36 cellular contexts compared by ENCODE assay signal in genomic region chr13:113016526-113017295, GRCh38. TPM values are rescaled to one million over a fixed set of nuclear protein-coding genes. Genes with fewer than 3 reads are reported as not detected.
"Had no signal": no experiment of that assay in that cellular context is flagged by ENCODE, and none has a peak within 500 bp of the region (broad histone marks: within the 10 kb centered on the region; RNA-seq: fewer than 3 reads in every experiment).

No MANE protein-coding gene starts in this region.

- H3K27ac ChIP-seq: adrenal gland, breast epithelium, cardiac muscle cell, colonic mucosa, epithelial cell of prostate, gastroesophageal sphincter, WERI-Rb-1 had no signal

- DNase-seq: activated B cell treated with CpG ODN at 0.5 μM for 24 hours; activated CD4-positive, alpha-beta memory T cell treated with anti-CD3 and anti-CD28 coated beads for 36 hours; activated CD4-positive, alpha-beta T cell treated with anti-CD3 and anti-CD28 coated beads for 48 hours; activated CD8-positive, alpha-beta memory T cell treated with anti-CD3 and anti-CD28 coated beads, Interleukin-2, amount 10 ng/mL, durations not matched to agents 7 days and 5 days; activated CD8-positive, alpha-beta memory T cell treated with anti-CD3 and anti-CD28 coated beads, Interleukin-2, amount 50 U/mL, for 4 hours; activated CD8-positive, alpha-beta T cell treated with anti-CD3 and anti-CD28 coated beads, Interleukin-2, amount 10 ng/mL, durations not matched to agents 7 days and 5 days; activated effector memory CD4-positive, alpha-beta T cell treated with anti-CD3 and anti-CD28 coated beads, Interleukin-2, amount 50 U/mL, for 16 hours; activated naive CD4-positive, alpha-beta T cell treated with anti-CD3 and anti-CD28 coated beads for 36 hours; activated naive CD8-positive, alpha-beta T cell treated with anti-CD3 and anti-CD28 coated beads for 36 hours; activated naive CD8-positive, alpha-beta T cell treated with anti-CD3 and anti-CD28 coated beads, Interleukin-2, amount 50 U/mL, for 24 hours; activated T-cell treated with anti-CD3 and anti-CD28 coated beads, Interleukin-2, amount 50 U/mL, for 1 hour; activated T-cell treated with anti-CD3 and anti-CD28 coated beads, Interleukin-2, amount 50 U/mL, for 48 hours; adrenal gland; amygdala; central memory CD4-positive, alpha-beta T cell; cerebellar nuclear complex; colonic mucosa; effector CD8-positive, alpha-beta T cell; esophagus squamous epithelium; foreskin melanocyte; T-helper 1 cell; T1000; WERI-Rb-1 had no signal

- H3K27me3 Mint-ChIP-seq: activated B cell treated with CpG ODN at 0.5 μM for 24 hours; activated CD4-positive, alpha-beta memory T cell treated with anti-CD3 and anti-CD28 coated beads for 36 hours; activated CD8-positive, alpha-beta memory T cell treated with anti-CD3 and anti-CD28 coated beads, Interleukin-2, amount 10 ng/mL, durations not matched to agents 7 days and 5 days; activated naive CD4-positive, alpha-beta T cell treated with anti-CD3 and anti-CD28 coated beads, Interleukin-2, amount 50 U/mL, for 24 hours; activated naive CD8-positive, alpha-beta T cell treated with anti-CD3 and anti-CD28 coated beads for 36 hours; activated naive CD8-positive, alpha-beta T cell treated with anti-CD3 and anti-CD28 coated beads, Interleukin-2, amount 50 U/mL, for 24 hours; brain; T-helper 17 cell had no signal

- H3K4me1 ChIP-seq: adrenal gland, colonic mucosa, gastroesophageal sphincter had no signal

- H3K4me3 ChIP-seq: adrenal gland, breast epithelium, cardiac muscle cell, colonic mucosa, esophagus squamous epithelium, gastroesophageal sphincter had no signal

- H3K27me3 ChIP-seq: adrenal gland, breast epithelium, cardiac muscle cell, colonic mucosa, esophagus squamous epithelium, gastroesophageal sphincter had no signal

- H3K4me3 Mint-ChIP-seq: activated B cell treated with CpG ODN at 0.5 μM for 24 hours; activated CD4-positive, alpha-beta memory T cell treated with anti-CD3 and anti-CD28 coated beads for 36 hours; activated CD8-positive, alpha-beta memory T cell treated with anti-CD3 and anti-CD28 coated beads, Interleukin-2, amount 10 ng/mL, durations not matched to agents 7 days and 5 days; activated CD8-positive, alpha-beta T cell treated with anti-CD3 and anti-CD28 coated beads, Interleukin-2, amount 10 ng/mL, durations not matched to agents 7 days and 5 days; activated naive CD4-positive, alpha-beta T cell treated with anti-CD3 and anti-CD28 coated beads for 36 hours; activated naive CD4-positive, alpha-beta T cell treated with anti-CD3 and anti-CD28 coated beads, Interleukin-2, amount 50 U/mL, for 24 hours; activated naive CD8-positive, alpha-beta T cell treated with anti-CD3 and anti-CD28 coated beads for 36 hours; activated naive CD8-positive, alpha-beta T cell treated with anti-CD3 and anti-CD28 coated beads, Interleukin-2, amount 50 U/mL, for 24 hours; activated T-helper 1 cell treated with anti-CD3 and anti-CD28 coated beads, Interleukin-12 subunit alpha, Interleukin-12 subunit beta, Interleukin-2, Interleukin-4 antibody, amounts not matched to agents 30 ng/mL and 10 ng/mL and 1 ng/mL, durations not matched to agents 14 hours and 24 hours and 36 hours; brain; T-helper 17 cell; T-helper 2 cell treated with Interferon-gamma antibody and Interleukin-4, amounts not matched to agents 5 μg/mL and 100 μg/mL, for 36 hours had no signal

- H3K36me3 Mint-ChIP-seq: activated naive CD4-positive, alpha-beta T cell treated with anti-CD3 and anti-CD28 coated beads, Interleukin-2, amount 50 U/mL, for 24 hours had no signal

- H3K27ac Mint-ChIP-seq: activated B cell treated with CpG ODN at 0.5 μM for 24 hours; activated CD4-positive, alpha-beta memory T cell treated with anti-CD3 and anti-CD28 coated beads for 36 hours; activated CD8-positive, alpha-beta memory T cell treated with anti-CD3 and anti-CD28 coated beads, Interleukin-2, amount 10 ng/mL, durations not matched to agents 7 days and 5 days; activated CD8-positive, alpha-beta T cell treated with anti-CD3 and anti-CD28 coated beads, Interleukin-2, amount 10 ng/mL, durations not matched to agents 7 days and 5 days; activated naive CD4-positive, alpha-beta T cell treated with anti-CD3 and anti-CD28 coated beads for 36 hours; activated naive CD4-positive, alpha-beta T cell treated with anti-CD3 and anti-CD28 coated beads, Interleukin-2, amount 50 U/mL, for 24 hours; activated naive CD8-positive, alpha-beta T cell treated with anti-CD3 and anti-CD28 coated beads for 36 hours; activated naive CD8-positive, alpha-beta T cell treated with anti-CD3 and anti-CD28 coated beads, Interleukin-2, amount 50 U/mL, for 24 hours; activated T-helper 1 cell treated with anti-CD3 and anti-CD28 coated beads, Interleukin-12 subunit alpha, Interleukin-12 subunit beta, Interleukin-2, Interleukin-4 antibody, amounts not matched to agents 30 ng/mL and 10 ng/mL and 1 ng/mL, durations not matched to agents 14 hours and 24 hours and 36 hours; activated T-helper 2 cell treated with anti-CD3 and anti-CD28 coated beads, Interferon-gamma antibody, Interleukin-2, Interleukin-4, amounts not matched to agents 10 μg/mL and 5 μg/mL and 100 μg/mL, durations not matched to agents 14 hours and 24 hours and 36 hours; brain; T-helper 17 cell; T-helper 2 cell treated with Interferon-gamma antibody and Interleukin-4, amounts not matched to agents 5 μg/mL and 100 μg/mL, for 36 hours had no signal

- H3K4me1 Mint-ChIP-seq: activated naive CD4-positive, alpha-beta T cell treated with anti-CD3 and anti-CD28 coated beads, Interleukin-2, amount 50 U/mL, for 24 hours; activated naive CD8-positive, alpha-beta T cell treated with anti-CD3 and anti-CD28 coated beads for 36 hours; activated naive CD8-positive, alpha-beta T cell treated with anti-CD3 and anti-CD28 coated beads, Interleukin-2, amount 50 U/mL, for 24 hours; brain; T-helper 17 cell had no signal

- FAIRE-seq: endometrium, endothelial cell of umbilical vein had no signal

- H3K9me3 ChIP-seq: adrenal gland, breast epithelium, colonic mucosa, esophagus squamous epithelium had no signal

- H3K9me3 Mint-ChIP-seq: activated B cell treated with CpG ODN at 0.5 μM for 24 hours; activated CD4-positive, alpha-beta memory T cell treated with anti-CD3 and anti-CD28 coated beads for 36 hours; activated naive CD4-positive, alpha-beta T cell treated with anti-CD3 and anti-CD28 coated beads for 36 hours; activated naive CD4-positive, alpha-beta T cell treated with anti-CD3 and anti-CD28 coated beads, Interleukin-2, amount 50 U/mL, for 24 hours; activated naive CD8-positive, alpha-beta T cell treated with anti-CD3 and anti-CD28 coated beads for 36 hours; activated naive CD8-positive, alpha-beta T cell treated with anti-CD3 and anti-CD28 coated beads, Interleukin-2, amount 50 U/mL, for 24 hours; activated T-helper 1 cell treated with anti-CD3 and anti-CD28 coated beads, Interleukin-12 subunit alpha, Interleukin-12 subunit beta, Interleukin-2, Interleukin-4 antibody, amounts not matched to agents 30 ng/mL and 10 ng/mL and 1 ng/mL, durations not matched to agents 14 hours and 24 hours and 36 hours; activated T-helper 2 cell treated with anti-CD3 and anti-CD28 coated beads, Interferon-gamma antibody, Interleukin-2, Interleukin-4, amounts not matched to agents 10 μg/mL and 5 μg/mL and 100 μg/mL, durations not matched to agents 14 hours and 24 hours and 36 hours; T-helper 2 cell treated with Interferon-gamma antibody and Interleukin-4, amounts not matched to agents 5 μg/mL and 100 μg/mL, for 36 hours had no signal

- H3K36me3 ChIP-seq: adrenal gland, breast epithelium, cardiac muscle cell, colonic mucosa, esophagus squamous epithelium, gastroesophageal sphincter had no signal

- ATAC-seq: activated CD4-positive, CD25-positive, alpha-beta regulatory T cell treated with anti-CD3 and anti-CD28 coated beads, Interleukin-2, amount 50 U/mL, for 24 hours; activated CD8-positive, alpha-beta memory T cell treated with anti-CD3 and anti-CD28 coated beads, Interleukin-2, amount 10 ng/mL, durations not matched to agents 7 days and 5 days; activated CD8-positive, alpha-beta T cell treated with anti-CD3 and anti-CD28 coated beads, Interleukin-2, amount 10 ng/mL, durations not matched to agents 7 days and 5 days; activated naive CD8-positive, alpha-beta T cell treated with anti-CD3 and anti-CD28 coated beads, Interleukin-2, amount 50 U/mL, for 24 hours; gastroesophageal sphincter; T-helper 17 cell had no signal

RNA-seq across cellular contexts. Expression of gene MCF2L, which starts 47.7 kb away (rescaled TPM):
- total RNA-seq: activated T-helper 1 cell treated with anti-CD3 and anti-CD28 coated beads, Interleukin-12 subunit alpha, Interleukin-12 subunit beta, Interleukin-2, Interleukin-4 antibody, amounts not matched to agents 30 ng/mL and 10 ng/mL and 1 ng/mL, durations not matched to agents 14 hours and 24 hours and 36 hours had no signal
